32 cellular contexts compared by ENCODE assay signal in genomic region chr10:47092822-47093221, GRCh38.
A peak's percentile ranks its signal among the peaks of the same experiment; 100 is the strongest.
DNase-seq lines count a peak whose midpoint lies in the region; ATAC-seq, FAIRE-seq and TF ChIP-seq lines count a peak whose summit lies in the region.
"Had no signal": no experiment of that assay in that cellular context is flagged by ENCODE, and none has a peak within 500 bp of the region (broad histone marks: within the 10 kb centered on the region; RNA-seq: fewer than 3 reads in every experiment).

No MANE protein-coding gene starts in this region.

- H3K9ac ChIP-seq in H1 (replicated peaks in 1 of 4; ENCODE audit: extremely low read depth in 1 of 4, low read depth in 3 of 4, low read length in 3 of 4): no peak overlapping the region
- H3K9ac ChIP-seq: parathyroid adenoma had no signal

- H3K36me3 ChIP-seq in H1 (ENCODE audit: control insufficient read depth in 2 of 4, insufficient read depth in 4 of 4, low read length in 3 of 4) (no peaks in the 10 kb centered on the region), aorta (ENCODE audit: control insufficient read depth in 1 of 2, insufficient read depth in 2 of 2, low read length in 1 of 2) (no peaks in the 10 kb centered on the region)
- H3K36me3 ChIP-seq: ascending aorta had no signal

- H3K9me3 Mint-ChIP-seq in activated CD4-positive, alpha-beta T cell treated with anti-CD3 and anti-CD28 coated beads, Interleukin-2, amount 10 ng/mL, durations not matched to agents 24 days and 14 days: no peaks in the 10 kb centered on the region
- H3K9me3 Mint-ChIP-seq: activated T-helper 1 cell treated with anti-CD3 and anti-CD28 coated beads, Interleukin-12 subunit alpha, Interleukin-12 subunit beta, Interleukin-2, Interleukin-4 antibody, amounts not matched to agents 30 ng/mL and 10 ng/mL and 1 ng/mL, durations not matched to agents 14 hours and 24 hours and 36 hours; CD4-positive, alpha-beta T cell; nephron had no signal

- no peak overlapping the region for H3K14ac ChIP-seq in H1 (ENCODE audit: insufficient read length)

- no peak overlapping the region for H2BK15ac ChIP-seq in H1 (ENCODE audit: low read length)

- H3K27ac Mint-ChIP-seq in activated CD4-positive, alpha-beta T cell treated with anti-CD3 and anti-CD28 coated beads, Interleukin-2, amount 10 ng/mL, durations not matched to agents 24 days and 14 days: no peak overlapping the region
- H3K27ac Mint-ChIP-seq: activated T-helper 1 cell treated with anti-CD3 and anti-CD28 coated beads, Interleukin-12 subunit alpha, Interleukin-12 subunit beta, Interleukin-2, Interleukin-4 antibody, amounts not matched to agents 30 ng/mL and 10 ng/mL and 1 ng/mL, durations not matched to agents 14 hours and 24 hours and 36 hours; CD4-positive, alpha-beta T cell; nephron; stimulated activated memory B cell treated with anti-CD40 and anti-IgM and Interleukin-4, amounts not matched to agents 10 μg/mL and 1 μg/mL and 100 μg/mL, for 72 hours; WTC11 had no signal

- H3K4me1 Mint-ChIP-seq in activated CD4-positive, alpha-beta T cell treated with anti-CD3 and anti-CD28 coated beads, Interleukin-2, amount 10 ng/mL, durations not matched to agents 24 days and 14 days: peaks cover under 1% of the 10 kb centered on the region
- H3K4me1 Mint-ChIP-seq: nephron; stimulated activated memory B cell treated with anti-CD40 and anti-IgM and Interleukin-4, amounts not matched to agents 10 μg/mL and 1 μg/mL and 100 μg/mL, for 72 hours had no signal

- CTCF ChIA-PET in H1 (lab: Charles Lee; ENCODE audit: partially characterized antibody): interaction anchor here (0.8 kb wide), 1 partner anchor 9 kb away, joined by 3 read pairs; no protein-coding TSS in a partner anchor

- H4K8ac ChIP-seq in H1 (ENCODE audit: extremely low read depth, insufficient read depth, low read length): peak overlapping the region; percentile 71; the same call in 1 of the 2 replicates

- H3K9me3 ChIP-seq in H1 (ENCODE audit: insufficient read depth in 2 of 2, low read depth in 1 of 2, low read length in 1 of 2) (no peaks in the 10 kb centered on the region; a peak in 1 of 4 replicates), aorta (ENCODE audit: control insufficient read depth, low read length) (no peaks in the 10 kb centered on the region)
- H3K9me3 ChIP-seq: ascending aorta had no signal

- no peak overlapping the region for H4K5ac ChIP-seq in H1 (ENCODE audit: insufficient read length, low read depth, low read length)

- H3K23me2 ChIP-seq in H1 (ENCODE audit: low read depth, low read length): no peaks in the 10 kb centered on the region

- WGBS in H1 (ENCODE audit: extremely low coverage in 1 of 2, insufficient coverage in 1 of 2, insufficient read length in 1 of 2, insufficient replicate concordance in 2 of 2, low coverage in 1 of 2, low lambda C conversion rate in 2 of 2, missing lambda C conversion rate in 1 of 2), 2 experiments: 85% methylated on average over 5 of the region's 5 CpGs; no CpG with 5 or more reads in 1 of the 2 experiments
- 41 to 54% methylated on average over 5 of the region's 5 CpGs for whole genome bisulfite sequencing in aorta, 2 donors

- intact Hi-C loops in aorta (cut with DNase I): no loop called here
- intact Hi-C loops in activated CD4-positive, alpha-beta T cell treated with anti-CD3 and anti-CD28 coated beads, Interleukin-2, amount 10 ng/mL, durations not matched to agents 24 days and 14 days (cut with micrococcal nuclease): no loop called here

- no peak overlapping the region for H4K91ac ChIP-seq in H1 (replicated peaks; ENCODE audit: insufficient read length, low read length)

- TF ChIP-seq POLR2A in H1 (IDR thresholded peaks at IDR 0.05; ENCODE audit: control extremely low read depth in 1 of 2, low read depth in 2 of 2, low read length in 2 of 2): no peak

- TF ChIP-seq RAD21 in H1 (IDR thresholded peaks at IDR 0.05 in 1 of 2, conservative IDR thresholded peaks at IDR 0.05 in 1 of 2; ENCODE audit: low read depth in 2 of 2, low read length in 2 of 2): no peak

- H3K27me3 ChIP-seq in H1 (replicated peaks in 1 of 4; ENCODE audit: control insufficient read depth in 3 of 4, extremely low read depth in 1 of 4, insufficient read depth in 3 of 4, low read length in 3 of 4): peaks cover 0 to 1% (median 0%) of the 10 kb centered on the region in 4 experiments; a peak in 1 of 7 replicates
- no peaks in the 10 kb centered on the region for H3K27me3 ChIP-seq in aorta (ENCODE audit: control insufficient read depth in 1 of 2, insufficient read depth in 2 of 2, low read length in 1 of 2)
- H3K27me3 ChIP-seq: ascending aorta had no signal

- no peak overlapping the region for H3K23ac ChIP-seq in H1 (ENCODE audit: insufficient read length)

- FAIRE-seq in H1 (lab: Jason Lieb, UNC): no peak
- FAIRE-seq in GM19239 (lab: Jason Lieb, UNC): no peak
- FAIRE-seq: endometrium, frontal cortex, GM12892 had no signal

- H3K27me3 Mint-ChIP-seq in activated CD4-positive, alpha-beta T cell treated with anti-CD3 and anti-CD28 coated beads, Interleukin-2, amount 10 ng/mL, durations not matched to agents 24 days and 14 days: peaks cover 2% of the 10 kb centered on the region
- H3K27me3 Mint-ChIP-seq: CD4-positive, alpha-beta T cell had no signal

- no peak for TF ChIP-seq CTCF in H1 (IDR thresholded peaks at IDR 0.05; ENCODE audit: control extremely low read depth in 1 of 3, insufficient read depth in 1 of 3, low read depth in 1 of 3, low read length in 3 of 3)

- H3K4me2 ChIP-seq in H1 (ENCODE audit: insufficient read depth in 1 of 2, low read depth in 2 of 2, low read length in 2 of 2): no peak overlapping the region

- H2BK12ac ChIP-seq in H1 (ENCODE audit: low read depth, low read length): no peak overlapping the region

- no peaks in the 10 kb centered on the region for H3K36me3 Mint-ChIP-seq in activated CD4-positive, alpha-beta T cell treated with anti-CD3 and anti-CD28 coated beads, Interleukin-2, amount 10 ng/mL, durations not matched to agents 24 days and 14 days (ENCODE audit: low read depth)
- H3K36me3 Mint-ChIP-seq: stimulated activated memory B cell treated with anti-CD40 and anti-IgM and Interleukin-4, amounts not matched to agents 10 μg/mL and 1 μg/mL and 100 μg/mL, for 72 hours had no signal

- H3K27ac ChIP-seq in H1 (ENCODE audit: low read depth, low read length) (no peak overlapping the region), aorta (ENCODE audit: low read depth in 1 of 2, low read length in 2 of 2) (no peak overlapping the region)
- H3K27ac ChIP-seq: ascending aorta, parathyroid adenoma had no signal

- H3K4me1 ChIP-seq in H1 (replicated peaks in 1 of 4; ENCODE audit: control insufficient read depth in 3 of 4, insufficient read depth in 4 of 4, low read length in 3 of 4): no peaks in the 10 kb centered on the region; a peak in 1 of 7 replicates
- no peaks in the 10 kb centered on the region for H3K4me1 ChIP-seq in aorta (ENCODE audit: control insufficient read depth in 1 of 2, insufficient read depth in 2 of 2, low read length in 2 of 2)
- H3K4me1 ChIP-seq: ascending aorta, parathyroid adenoma had no signal

- H2AFZ ChIP-seq in H1 (ENCODE audit: low read length): no peak overlapping the region
- H2AFZ ChIP-seq: parathyroid adenoma had no signal

- DNase-seq in activated CD8-positive, alpha-beta memory T cell treated with anti-CD3 and anti-CD28 coated beads, Interleukin-2, amount 50 U/mL, for 48 hours: peak; percentile 35
- no peak for DNase-seq in activated CD8-positive, alpha-beta memory T cell treated with anti-CD3 and anti-CD28 coated beads, Interleukin-2, amount 50 U/mL, for 4 hours
- DNase-seq in H1 (ENCODE audit: low read depth in 1 of 2, low spot score in 2 of 2) (no peak), medulla oblongata (ENCODE audit: extremely low spot score) (peak; percentile 19), aorta (peak; percentile 54 to 82), GM19239 (ENCODE audit: insufficient read length, low spot score) (no peak)
- no peak for DNase-seq in stimulated activated CD4-positive, alpha-beta T cell treated with anti-CD3 and anti-CD28 coated beads, Interleukin-2, amount 100 ng/mL, for 48 hours
- DNase-seq in activated CD4-positive, alpha-beta T cell treated with anti-CD3 and anti-CD28 coated beads, Interleukin-2, amount 10 ng/mL, durations not matched to agents 24 days and 14 days: no peak
- DNase-seq: 8988T; activated CD4-positive, alpha-beta T cell treated with anti-CD3 and anti-CD28 coated beads, Interleukin-2, amount 50 U/mL, for 1 hour; activated naive CD4-positive, alpha-beta T cell treated with anti-CD3 and anti-CD28 coated beads, Interleukin-2, amount 50 U/mL, for 16 hours; CD4-positive, alpha-beta T cell; EL; GOT3; Kasumi-1; NCI-H146; NCI-H524; PC-3; SHP77; stimulated activated CD4-positive, alpha-beta T cell treated with anti-CD3 and anti-CD28 coated beads, Interleukin-12 subunit alpha, Interleukin-12 subunit beta, amount 100 ng/mL, for 4 hours; stimulated activated CD4-positive, alpha-beta T cell treated with anti-CD3 and anti-CD28 coated beads, Interleukin-4, amount 100 ng/mL, for 24 hours; T-helper 9 cell had no signal

- H2BK20ac ChIP-seq in H1 (ENCODE audit: low read length): no peak overlapping the region

- no peak overlapping the region for H2AK5ac ChIP-seq in H1 (ENCODE audit: low read depth, low read length)

- no peaks in the 10 kb centered on the region for H4K20me1 ChIP-seq in H1 (replicated peaks in 1 of 2; ENCODE audit: control insufficient read depth in 1 of 2, insufficient read depth in 2 of 2, low read length in 2 of 2)

- no peak for TF ChIP-seq EP300 in H1 (IDR thresholded peaks at IDR 0.05; ENCODE audit: borderline replicate concordance in 1 of 2, low read depth in 2 of 2, low read length in 2 of 2)

- no peak overlapping the region for H3K56ac ChIP-seq in H1 (replicated peaks; ENCODE audit: insufficient read length, low read depth, low read length)

- H3K79me2 ChIP-seq in H1 (ENCODE audit: control insufficient read depth in 1 of 2, insufficient read depth in 2 of 2, low read length in 2 of 2): no peaks in the 10 kb centered on the region
- H3K79me2 ChIP-seq: parathyroid adenoma had no signal

- no peak overlapping the region for H3K4me3 Mint-ChIP-seq in activated CD4-positive, alpha-beta T cell treated with anti-CD3 and anti-CD28 coated beads, Interleukin-2, amount 10 ng/mL, durations not matched to agents 24 days and 14 days
- H3K4me3 Mint-ChIP-seq: activated T-helper 1 cell treated with anti-CD3 and anti-CD28 coated beads, Interleukin-12 subunit alpha, Interleukin-12 subunit beta, Interleukin-2, Interleukin-4 antibody, amounts not matched to agents 30 ng/mL and 10 ng/mL and 1 ng/mL, durations not matched to agents 14 hours and 24 hours and 36 hours; CD4-positive, alpha-beta T cell; nephron; stimulated activated memory B cell treated with anti-CD40 and anti-IgM and Interleukin-4, amounts not matched to agents 10 μg/mL and 1 μg/mL and 100 μg/mL, for 72 hours; WTC11 had no signal

- H3K18ac ChIP-seq in H1 (ENCODE audit: extremely low read depth, low read length): no peak overlapping the region

- H2BK120ac ChIP-seq in H1 (replicated peaks; ENCODE audit: low read depth, low read length): no peak overlapping the region

- no peak for ATAC-seq in aorta (ENCODE audit: low FRiP score)
- ATAC-seq: PC-3; sciatic nerve; stimulated activated memory B cell treated with anti-CD40 and anti-IgM and Interleukin-4, amounts not matched to agents 10 μg/mL and 1 μg/mL and 100 μg/mL, for 72 hours; WTC11 had no signal

- POLR2A ChIA-PET in H1 (lab: Charles Lee; ENCODE audit: partially characterized antibody): no interaction called here

- H3K79me1 ChIP-seq in H1 (ENCODE audit: low read depth, low read length): no peaks in the 10 kb centered on the region

- no peak overlapping the region for H2BK5ac ChIP-seq in H1 (ENCODE audit: low read depth, low read length)

- H3K4me3 ChIP-seq in H1 (ENCODE audit: extremely low read depth in 1 of 4, insufficient read depth in 2 of 4, low read depth in 3 of 4, low read length in 4 of 4) (no peak overlapping the region), aorta (ENCODE audit: low read length in 2 of 2) (no peak overlapping the region)
- H3K4me3 ChIP-seq: ascending aorta had no signal

- H3K4ac ChIP-seq in H1 (replicated peaks; ENCODE audit: insufficient read length, low read depth, low read length): no peak overlapping the region

Comparison
In these comparisons a context has a peak if more than half of its experiments do, and no peak if none do; other contexts are left out.
1. DNase-seq: peak in activated CD8-positive, alpha-beta memory T cell treated with anti-CD3 and anti-CD28 coated beads, Interleukin-2, amount 50 U/mL, for 48 hours (single experiment), medulla oblongata (single experiment) and aorta (2 of 2); none in activated CD8-positive, alpha-beta memory T cell treated with anti-CD3 and anti-CD28 coated beads, Interleukin-2, amount 50 U/mL, for 4 hours (single experiment), H1 (0 of 2), GM19239 (single experiment), stimulated activated CD4-positive, alpha-beta T cell treated with anti-CD3 and anti-CD28 coated beads, Interleukin-2, amount 100 ng/mL, for 48 hours (0 of 2) and activated CD4-positive, alpha-beta T cell treated with anti-CD3 and anti-CD28 coated beads, Interleukin-2, amount 10 ng/mL, durations not matched to agents 24 days and 14 days (single experiment).